Comparison of ENCODE assay signal across 1 cellular context in the genomic region with DNA sequence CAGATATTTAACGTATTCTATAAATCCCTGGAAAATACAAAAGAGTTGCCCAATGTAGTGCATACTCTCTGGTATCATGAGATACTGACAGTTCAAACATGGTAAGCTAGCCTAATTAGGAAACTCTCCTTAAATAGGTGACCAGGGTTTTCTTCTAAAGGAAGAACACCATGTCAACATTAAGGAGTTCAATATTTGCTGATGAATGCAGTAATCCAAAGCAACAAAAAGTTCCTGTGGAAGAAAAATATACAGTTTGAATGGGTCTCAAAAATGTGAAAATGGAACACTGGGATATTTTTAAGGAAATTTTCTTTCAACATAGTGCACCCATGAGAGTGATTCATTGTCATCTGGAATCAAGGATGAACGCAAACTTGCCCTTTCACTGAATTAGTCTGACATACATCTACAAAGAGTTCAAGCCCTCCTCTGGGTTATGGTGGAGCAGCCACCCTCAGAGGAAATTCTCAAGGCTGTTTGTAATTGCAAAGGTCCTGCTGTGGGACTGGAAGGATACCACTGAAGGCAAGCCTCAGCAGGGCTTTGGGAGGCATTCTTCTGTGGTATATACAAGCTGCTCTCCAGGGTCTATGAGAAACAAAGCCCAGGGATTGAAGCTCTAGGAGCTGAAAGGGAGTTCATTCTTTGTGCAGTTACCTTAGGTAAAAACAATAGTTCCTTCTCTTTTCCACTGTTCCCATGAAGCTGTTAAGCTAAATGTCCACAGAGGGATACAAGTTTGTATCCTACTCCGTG.
TF ChIP-seq lines count a peak whose summit lies in the region.

No MANE protein-coding gene starts in this region.

TF ChIP-seq in HepG2, 621 proteins besides CTCF, POLR2A, EP300 and RAD21 (continued from another document):
- TF ChIP-seq KDM6A (CRISPR knock-in tag; IDR thresholded peaks at IDR 0.05; ENCODE audit: low read depth) = no peak
- peak; percentile 66 for TF ChIP-seq MAFF (IDR thresholded peaks at IDR 0.05; ENCODE audit: low read depth, low read length)
- TF ChIP-seq ZNF775 (CRISPR knock-in tag; IDR thresholded peaks at IDR 0.05; ENCODE audit: borderline replicate concordance) = no peak
- no peak for TF ChIP-seq TBP (CRISPR knock-in tag; IDR thresholded peaks at IDR 0.05)
- no peak for TF ChIP-seq AKAP8 (CRISPR knock-in tag; IDR thresholded peaks at IDR 0.05)
- TF ChIP-seq ZSCAN22 (CRISPR knock-in tag; IDR thresholded peaks at IDR 0.05) = no peak
- no peak for TF ChIP-seq AFF4 (CRISPR knock-in tag; IDR thresholded peaks at IDR 0.05)
- no peak for TF ChIP-seq MEIS2 (CRISPR knock-in tag; IDR thresholded peaks at IDR 0.05)
- TF ChIP-seq ZNF577 (CRISPR knock-in tag; IDR thresholded peaks at IDR 0.05; ENCODE audit: borderline replicate concordance, low read depth) = no peak
- TF ChIP-seq, protein P1, sequence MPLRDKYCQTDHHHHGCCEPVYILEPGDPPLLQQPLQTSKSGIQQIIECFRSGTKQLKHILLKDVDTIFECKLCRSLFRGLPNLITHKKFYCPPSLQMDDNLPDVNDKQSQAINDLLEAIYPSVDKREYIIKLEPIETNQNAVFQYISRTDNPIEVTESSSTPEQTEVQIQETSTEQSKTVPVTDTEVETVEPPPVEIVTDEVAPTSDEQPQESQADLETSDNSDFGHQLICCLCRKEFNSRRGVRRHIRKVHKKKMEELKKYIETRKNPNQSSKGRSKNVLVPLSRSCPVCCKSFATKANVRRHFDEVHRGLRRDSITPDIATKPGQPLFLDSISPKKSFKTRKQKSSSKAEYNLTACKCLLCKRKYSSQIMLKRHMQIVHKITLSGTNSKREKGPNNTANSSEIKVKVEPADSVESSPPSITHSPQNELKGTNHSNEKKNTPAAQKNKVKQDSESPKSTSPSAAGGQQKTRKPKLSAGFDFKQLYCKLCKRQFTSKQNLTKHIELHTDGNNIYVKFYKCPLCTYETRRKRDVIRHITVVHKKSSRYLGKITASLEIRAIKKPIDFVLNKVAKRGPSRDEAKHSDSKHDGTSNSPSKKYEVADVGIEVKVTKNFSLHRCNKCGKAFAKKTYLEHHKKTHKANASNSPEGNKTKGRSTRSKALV (CRISPR knock-in tag; IDR thresholded peaks at IDR 0.05) = no peak
- no peak for TF ChIP-seq SRSF1 (optimal IDR thresholded peaks at IDR 0.05; ENCODE audit: low read depth, low read length)
- TF ChIP-seq ZKSCAN1 (IDR thresholded peaks at IDR 0.05; ENCODE audit: low read length) = no peak
TF ChIP-seq in HepG2: peak in this region for 2.
